In genomic region chr17:64007838-64008282, GRCh38 we compare ENCODE assay signal across 18 cellular contexts. TPM values are rescaled to one million over a fixed set of nuclear protein-coding genes. Genes with fewer than 3 reads are reported as not detected.
DNase-seq lines count a peak whose midpoint lies in the region; ATAC-seq, FAIRE-seq and TF ChIP-seq lines count a peak whose summit lies in the region.
"Had no signal": no experiment of that assay in that cellular context is flagged by ENCODE, and none has a peak within 500 bp of the region (broad histone marks: within the 10 kb centered on the region; RNA-seq: fewer than 3 reads in every experiment).

No MANE protein-coding gene starts in this region.

- peaks cover 2% of the 10 kb centered on the region for H3K4me1 ChIP-seq in RWPE2 (ENCODE audit: insufficient read depth, poor library complexity, severe bottlenecking)
- H3K4me1 ChIP-seq: SJSA1 had no signal

- DNase-seq in CD14-positive monocyte (ENCODE audit: low spot score) (peak; percentile 27), RWPE2 (ENCODE audit: low spot score) (peak; percentile 35), left cardiac atrium (no peak), neural crest cell (ENCODE audit: low read depth, low spot score) (no peak), GM12891 (ENCODE audit: insufficient read length, low spot score) (no peak), HPDE6-E6E7 (ENCODE audit: extremely low spot score) (no peak), Ammon's horn (ENCODE audit: low spot score) (no peak), occipital lobe (lab: John Stamatoyannopoulos, UW) (no peak)
- DNase-seq: activated B cell treated with CpG ODN at 0.5 μM for 24 hours; activated gamma-delta T cell treated with Interleukin-2 at 50 U/mL for 16 hours; cortex of kidney; Kasumi-1; NCI-H2107; NK-92 treated with Interleukin-12 subunit alpha and Interleukin-12 subunit beta, amount 100 ng/mL, for 24 hours; stimulated activated CD4-positive, alpha-beta T cell treated with anti-CD3 and anti-CD28 coated beads, Interleukin-4, amount 100 ng/mL, for 1 hour; stimulated activated naive CD8-positive, alpha-beta T cell treated with anti-CD3 and anti-CD28 coated beads, Interleukin-15, amount 100 ng/mL, for 72 hours had no signal

- FAIRE-seq in GM12891 (lab: Jason Lieb, UNC): no peak

- H3K4me1 Mint-ChIP-seq in CD14-positive monocyte: peaks cover 46% of the 10 kb centered on the region
- H3K4me1 Mint-ChIP-seq in neural crest cell: peaks cover 17% of the 10 kb centered on the region

- intact Hi-C loops in CD14-positive monocyte (cut with micrococcal nuclease): no loop called here
- intact Hi-C loops in left cardiac atrium (cut with DNase I): no loop called here

- H3K27ac ChIP-seq in RWPE2 (ENCODE audit: poor library complexity, severe bottlenecking): no peak overlapping the region
- H3K27ac ChIP-seq: SJSA1 had no signal

- H3K4me3 Mint-ChIP-seq in CD14-positive monocyte: peak overlapping the region in 1 of 2 donors; percentile 61
- H3K4me3 Mint-ChIP-seq in neural crest cell: no peak overlapping the region
- H3K4me3 Mint-ChIP-seq: activated B cell treated with CpG ODN at 0.5 μM for 24 hours; stimulated activated naive CD8-positive, alpha-beta T cell treated with anti-CD3 and anti-CD28 coated beads, Interleukin-15, amount 100 ng/mL, for 72 hours had no signal

- H3K36me3 Mint-ChIP-seq in CD14-positive monocyte (peaks cover 49 to 61% of the 10 kb centered on the region in 2 donors), neural crest cell (ENCODE audit: low read depth) (no peaks in the 10 kb centered on the region)

- no peaks in the 10 kb centered on the region for H3K27me3 ChIP-seq in RWPE2 (ENCODE audit: insufficient read depth, poor library complexity, severe bottlenecking)

- H3K27ac Mint-ChIP-seq in CD14-positive monocyte (peak overlapping the region; percentile 15 to 98 (median 80)), neural crest cell (ENCODE audit: unreplicated experiment) (peak overlapping the region; percentile 62)
- H3K27ac Mint-ChIP-seq: activated B cell treated with CpG ODN at 0.5 μM for 24 hours had no signal

- H3K4me3 ChIP-seq in RWPE2 (ENCODE audit: severe bottlenecking): no peak overlapping the region
- H3K4me3 ChIP-seq: SJSA1 had no signal

- TF ChIP-seq CTCF in CD14-positive monocyte (IDR thresholded peaks at IDR 0.05) (no peak), RWPE2 (IDR thresholded peaks at IDR 0.05; ENCODE audit: poor library complexity, severe bottlenecking) (no peak), neural crest cell (conservative IDR thresholded peaks at IDR 0.05) (no peak)

- no peaks in the 10 kb centered on the region for H3K9me3 ChIP-seq in RWPE2 (ENCODE audit: severe bottlenecking)
- H3K9me3 ChIP-seq: SJSA1 had no signal

- no peak for TF ChIP-seq POLR2A in GM12891 (IDR thresholded peaks at IDR 0.05; ENCODE audit: low read depth, low read length)

- H3K27me3 Mint-ChIP-seq in CD14-positive monocyte (ENCODE audit: low read depth in 3 of 3) (peaks cover 0 to 2% (median 0%) of the 10 kb centered on the region in 3 donors), neural crest cell (ENCODE audit: low read depth) (peaks cover 4% of the 10 kb centered on the region)
- H3K27me3 Mint-ChIP-seq: activated B cell treated with CpG ODN at 0.5 μM for 24 hours; stimulated activated naive CD8-positive, alpha-beta T cell treated with anti-CD3 and anti-CD28 coated beads, Interleukin-15, amount 100 ng/mL, for 72 hours had no signal

- ATAC-seq in RWPE2 (ENCODE audit: low read depth) (no peak), left cardiac atrium (peak; percentile 16 to 28)
- ATAC-seq: stimulated activated naive CD8-positive, alpha-beta T cell treated with anti-CD3 and anti-CD28 coated beads, Interleukin-15, amount 100 ng/mL, for 72 hours had no signal

- H3K9me3 Mint-ChIP-seq in CD14-positive monocyte (peaks cover 0 to 4% (median 0%) of the 10 kb centered on the region in 7 donors), neural crest cell (no peaks in the 10 kb centered on the region)
- H3K9me3 Mint-ChIP-seq: activated B cell treated with CpG ODN at 0.5 μM for 24 hours; stimulated activated naive CD8-positive, alpha-beta T cell treated with anti-CD3 and anti-CD28 coated beads, Interleukin-15, amount 100 ng/mL, for 72 hours had no signal

- H3K36me3 ChIP-seq in RWPE2 (ENCODE audit: low read depth): no peaks in the 10 kb centered on the region
- H3K36me3 ChIP-seq: SJSA1 had no signal

TF ChIP-seq in GM12891, 5 proteins besides CTCF, POLR2A, EP300 and RAD21:
- TF ChIP-seq SPI1 (IDR thresholded peaks at IDR 0.05; ENCODE audit: low read depth, low read length) (no peak), POU2F2 (IDR thresholded peaks at IDR 0.05; ENCODE audit: low read depth, low read length) (no peak), POLR2AphosphoS5 (IDR thresholded peaks at IDR 0.05; ENCODE audit: low read depth, low read length) (no peak), TAF1 (IDR thresholded peaks at IDR 0.05; ENCODE audit: low read depth, low read length) (no peak), PAX5 (IDR thresholded peaks at IDR 0.05; ENCODE audit: insufficient read depth, low read length, severe bottlenecking) (no peak)
TF ChIP-seq in GM12891: peak in this region for 0.

RNA-seq across cellular contexts. Expression of gene PRR29, which starts 9.7 kb away (rescaled TPM):
- polyA plus RNA-seq in CD14-positive monocyte: 1 to 10 TPM; 1.4 to 2.1 TPM
- under 1 TPM; 0.24 to 0.35 TPM for total RNA-seq in left cardiac atrium
- 0.82 and 1.4 TPM in 2 replicates for total RNA-seq in neural crest cell
- 0.64 TPM for polyA plus RNA-seq in GM12891 (2012; ENCODE audit: low read depth, missing spikeins)
- 0.78 TPM for total RNA-seq in occipital lobe
- total RNA-seq: activated B cell treated with CpG ODN at 0.5 μM for 24 hours, osteocyte had no signal

RNA-seq across cellular contexts. Expression of gene ICAM2, which starts 12.6 kb away (rescaled TPM):
- 100 to 1,000 TPM; 174 to 186 TPM for polyA plus RNA-seq in CD14-positive monocyte
- 10 to 100 TPM; 33.0 to 67.4 TPM for total RNA-seq in left cardiac atrium
- total RNA-seq in neural crest cell: not detected in 2 replicates
- polyA plus RNA-seq in GM12891 (2012; ENCODE audit: low read depth, missing spikeins): 38.2 TPM
- total RNA-seq in occipital lobe: 8.4 TPM
- total RNA-seq: osteocyte had no signal

RNA-seq across cellular contexts. Expression of gene SCN4A, which starts 35.1 kb away (rescaled TPM):
- polyA plus RNA-seq in CD14-positive monocyte: not detected
- total RNA-seq in left cardiac atrium (1 to 10 TPM in 1 of 2 donors, under 1 TPM in 1; 0.41 to 1.0 TPM), neural crest cell (1.6 and 1.9 TPM in 2 replicates), occipital lobe (not detected)
- 0.19 TPM for polyA plus RNA-seq in GM12891 (2012; ENCODE audit: low read depth, missing spikeins)
- total RNA-seq: osteocyte, SJSA1 had no signal

Comparison
In these comparisons a context has a peak if more than half of its experiments do, and no peak if none do; other contexts are left out.
1. DNase-seq: peak in CD14-positive monocyte (single experiment) and RWPE2 (single experiment); none in left cardiac atrium (single experiment), neural crest cell (single experiment), GM12891 (single experiment), HPDE6-E6E7 (single experiment), Ammon's horn (single experiment) and occipital lobe (single experiment).